23 cellular contexts compared by ENCODE assay signal in genomic region chr15:101596633-101597032, GRCh38. TPM values are rescaled to one million over a fixed set of nuclear protein-coding genes. Genes with fewer than 3 reads are reported as not detected.
A peak's percentile ranks its signal among the peaks of the same experiment; 100 is the strongest.
DNase-seq lines count a peak whose midpoint lies in the region; ATAC-seq, FAIRE-seq and TF ChIP-seq lines count a peak whose summit lies in the region.
"Had no signal": no experiment of that assay in that cellular context is flagged by ENCODE, and none has a peak within 500 bp of the region (broad histone marks: within the 10 kb centered on the region; RNA-seq: fewer than 3 reads in every experiment).

No MANE protein-coding gene starts in this region.

- H3K79me2 ChIP-seq in K562 (ENCODE audit: control insufficient read depth, insufficient read depth, low read length) = no peaks in the 10 kb centered on the region

- no peak overlapping the region for H3K4me2 ChIP-seq in A549
- H3K4me2 ChIP-seq in K562 (ENCODE audit: insufficient read depth, low read length) = no peak overlapping the region
- H3K4me2 ChIP-seq: BLaER1 treated with 17β-estradiol and CSF1 and Interleukin-3, amounts not matched to agents 10 nM and 100 nM had no signal

- H3K4me1 ChIP-seq in A549 (no peaks in the 10 kb centered on the region), Caco-2 (peaks cover 9% of the 10 kb centered on the region), K562 (replicated peaks in 1 of 2; ENCODE audit: control insufficient read depth in 2 of 2, insufficient read depth in 2 of 2, low read length in 2 of 2) (no peaks in the 10 kb centered on the region)
- H3K4me1 ChIP-seq: BLaER1 treated with 17β-estradiol and CSF1 and Interleukin-3, amounts not matched to agents 10 nM and 100 nM had no signal

- no peak overlapping the region for H3K9ac ChIP-seq in K562 (ENCODE audit: insufficient read depth in 1 of 2, low read depth in 2 of 2, low read length in 2 of 2)
- H3K9ac ChIP-seq: BLaER1 treated with 17β-estradiol and CSF1 and Interleukin-3, amounts not matched to agents 10 nM and 100 nM had no signal

- POLR2A ChIA-PET in A549 (lab: Yijun Ruan, JAX) = no interaction called here
- POLR2A ChIA-PET in Caco-2 (lab: Charles Lee) = no interaction called here
- POLR2A ChIA-PET in K562 (lab: Yijun Ruan, JAX) = no interaction called here

- FAIRE-seq in A549 (lab: Jason Lieb, UNC) (peak; percentile 18), K562 (lab: Jason Lieb, UNC) (no peak)
- FAIRE-seq: A204.1, GM12878, GM12892, GM18507 had no signal

- peak overlapping the region; percentile 72 for H3K27ac Mint-ChIP-seq in Caco-2 (ENCODE audit: unreplicated experiment)
- H3K27ac Mint-ChIP-seq in activated T-helper 17 cell treated with anti-CD3 and anti-CD28 coated beads, Interleukin-2, amount 50 U/mL, for 72 hours = no peak overlapping the region
- H3K27ac Mint-ChIP-seq: B cell; CD4-positive, alpha-beta T cell; CD8-positive, alpha-beta T cell had no signal

- TF ChIP-seq CTCF in A549 (IDR thresholded peaks at IDR 0.05) (no peak), Caco-2 (IDR thresholded peaks at IDR 0.05; ENCODE audit: insufficient read depth in 1 of 2, low read depth in 1 of 2, low read length in 1 of 2, severe bottlenecking in 1 of 2, unreplicated experiment in 1 of 2) (no peak), K562 (IDR thresholded peaks at IDR 0.05 in 2 of 3, conservative IDR thresholded peaks at IDR 0.05 in 1 of 3; ENCODE audit: insufficient read depth in 2 of 3, low read depth in 1 of 3, low read length in 3 of 3) (no peak)

- H3K9me3 ChIP-seq in A549 (peaks cover 22% of the 10 kb centered on the region; the same call in 1 of the 3 replicates), Caco-2 (peaks cover 9% of the 10 kb centered on the region; the same call in 1 of the 2 replicates), K562 (replicated peaks; ENCODE audit: control insufficient read depth, insufficient read depth, low read depth, low read length) (no peaks in the 10 kb centered on the region)

- no peak overlapping the region for H2AFZ ChIP-seq in K562 (ENCODE audit: low read depth, low read length)

- CTCF ChIA-PET in A549 (lab: Yijun Ruan, JAX) (interaction anchor here (0.8 to 1.4 kb wide), 2 partner anchors 9 to 371 kb away, joined by 3 read pairs; no protein-coding TSS in a partner anchor), Caco-2 (lab: Charles Lee) (no interaction called here), K562 (lab: Yijun Ruan, JAX; ENCODE audit: low intra/inter-chr PET ratio) (no interaction called here)

- H3K27me3 ChIP-seq in Caco-2 (replicated peaks; ENCODE audit: control insufficient read depth, insufficient read depth, low read length) (no peaks in the 10 kb centered on the region), K562 (ENCODE audit: control insufficient read depth in 2 of 2, insufficient read depth in 2 of 2, low read length in 2 of 2) (peaks cover 5 to 7% of the 10 kb centered on the region in 2 experiments)
- H3K27me3 ChIP-seq: BLaER1 treated with 17β-estradiol and CSF1 and Interleukin-3, amounts not matched to agents 10 nM and 100 nM had no signal

- no peak for TF ChIP-seq POLR2A in A549 (IDR thresholded peaks at IDR 0.05; ENCODE audit: low read length)
- no peak for TF ChIP-seq POLR2A in K562 (conservative IDR thresholded peaks at IDR 0.05)

- ATAC-seq in A549 = no peak
- ATAC-seq in K562 = no peak
- no peak for ATAC-seq in activated T-helper 17 cell treated with anti-CD3 and anti-CD28 coated beads, Interleukin-2, amount 50 U/mL, for 72 hours (replicated peaks)
- ATAC-seq: CD8-positive, alpha-beta T cell; GM12878 had no signal

- in situ Hi-C loops in K562 (cut with MboI) = no loop called here

- H3K4me3 Mint-ChIP-seq in Caco-2 (ENCODE audit: unreplicated experiment) = no peak overlapping the region
- no peak overlapping the region for H3K4me3 Mint-ChIP-seq in activated T-helper 17 cell treated with anti-CD3 and anti-CD28 coated beads, Interleukin-2, amount 50 U/mL, for 72 hours
- H3K4me3 Mint-ChIP-seq: B cell; CD4-positive, alpha-beta T cell; CD8-positive, alpha-beta T cell had no signal

- no peak overlapping the region for H3K4me3 ChIP-seq in A549
- no peak overlapping the region for H3K4me3 ChIP-seq in Caco-2 (ENCODE audit: low read depth, low read length)
- no peak overlapping the region for H3K4me3 ChIP-seq in K562
- H3K4me3 ChIP-seq: BLaER1 treated with 17β-estradiol and CSF1 and Interleukin-3, amounts not matched to agents 10 nM and 100 nM; GM12878 had no signal

- H3K36me3 Mint-ChIP-seq in Caco-2 (ENCODE audit: insufficient read depth, unreplicated experiment) = no peaks in the 10 kb centered on the region
- no peaks in the 10 kb centered on the region for H3K36me3 Mint-ChIP-seq in activated T-helper 17 cell treated with anti-CD3 and anti-CD28 coated beads, Interleukin-2, amount 50 U/mL, for 72 hours (ENCODE audit: low read depth)
- H3K36me3 Mint-ChIP-seq: CD8-positive, alpha-beta T cell had no signal

- DNase-seq in A549 (ENCODE audit: low read depth in 1 of 2, low spot score in 1 of 2) (no peak), Caco-2 (no peak), K562 (ENCODE audit: extremely low read depth in 1 of 4, low spot score in 3 of 4) (no peak)
- no peak for DNase-seq in activated CD4-positive, CD25-positive, alpha-beta regulatory T cell treated with anti-CD3 and anti-CD28 coated beads, Interleukin-2, amount 50 U/mL, for 72 hours
- DNase-seq: 8988T; AML-193; CD4-positive, alpha-beta T cell; CD8-positive, alpha-beta T cell; DMS 273 treated with DMSO at 0.1 percent for 48 hours; DMS153; DMS53; DMS79; DND-41; EL; GDM1 had no signal

- H3K27ac ChIP-seq in A549 (no peak overlapping the region), K562 (ENCODE audit: extremely low read depth, low read depth, low read length) (no peak overlapping the region)
- H3K27ac ChIP-seq: BLaER1 treated with 17β-estradiol and CSF1 and Interleukin-3, amounts not matched to agents 10 nM and 100 nM; C4-2B had no signal

- peaks cover 6% of the 10 kb centered on the region for H3K4me1 Mint-ChIP-seq in Caco-2 (ENCODE audit: low read depth, unreplicated experiment)
- H3K4me1 Mint-ChIP-seq in activated T-helper 17 cell treated with anti-CD3 and anti-CD28 coated beads, Interleukin-2, amount 50 U/mL, for 72 hours = no peaks in the 10 kb centered on the region
- H3K4me1 Mint-ChIP-seq: B cell had no signal

- no peaks in the 10 kb centered on the region for H3K36me3 ChIP-seq in Caco-2 (ENCODE audit: control insufficient read depth, insufficient read depth, low read length)
- H3K36me3 ChIP-seq in K562 (ENCODE audit: control insufficient read depth, insufficient read depth, low read length) = no peaks in the 10 kb centered on the region
- H3K36me3 ChIP-seq: BLaER1 treated with 17β-estradiol and CSF1 and Interleukin-3, amounts not matched to agents 10 nM and 100 nM had no signal

- TF ChIP-seq RAD21 in A549 (conservative IDR thresholded peaks at IDR 0.05 in 1 of 2, IDR thresholded peaks at IDR 0.05 in 1 of 2) (no peak), K562 (CRISPR knock-in tag; conservative IDR thresholded peaks at IDR 0.05 in 1 of 2, IDR thresholded peaks at IDR 0.05 in 1 of 2) (no peak)

- TF ChIP-seq EP300 in A549 (IDR thresholded peaks at IDR 0.05) = no peak
- no peak for TF ChIP-seq EP300 in K562 (IDR thresholded peaks at IDR 0.05; ENCODE audit: low read length)

- H4K20me1 ChIP-seq in K562 (replicated peaks; ENCODE audit: control insufficient read depth, insufficient read depth, low read length) = no peaks in the 10 kb centered on the region
- H4K20me1 ChIP-seq: BLaER1 treated with 17β-estradiol and CSF1 and Interleukin-3, amounts not matched to agents 10 nM and 100 nM had no signal

- H3K9me1 ChIP-seq in K562 (ENCODE audit: control insufficient read depth, insufficient read depth, low read length) = no peaks in the 10 kb centered on the region

- intact Hi-C loops in Caco-2 (cut with micrococcal nuclease; ENCODE audit: unreplicated experiment) (no loop called here), K562 (cut with micrococcal nuclease) (no loop called here)

- BruUV-seq in Caco-2 (replicated peaks; lab: Mats Ljungman, UMichigan) (no TSS peak), K562 (replicated peaks; lab: Mats Ljungman, UMichigan) (no TSS peak)

- WGBS in A549 (ENCODE audit: missing lambda C conversion rate) = 40% methylated on average over 1 of the region's 1 CpG
- WGBS in K562 (ENCODE audit: insufficient coverage, low coverage, missing lambda C conversion rate) = 6% methylated on average over 1 of the region's 1 CpG

- H3K9me3 Mint-ChIP-seq in Caco-2 (ENCODE audit: unreplicated experiment) = peaks cover 35% of the 10 kb centered on the region
- peaks cover 22% of the 10 kb centered on the region for H3K9me3 Mint-ChIP-seq in activated T-helper 17 cell treated with anti-CD3 and anti-CD28 coated beads, Interleukin-2, amount 50 U/mL, for 72 hours

- H3K27me3 Mint-ChIP-seq in Caco-2 (ENCODE audit: insufficient read depth, unreplicated experiment) = peaks cover 6% of the 10 kb centered on the region
- H3K27me3 Mint-ChIP-seq in activated T-helper 17 cell treated with anti-CD3 and anti-CD28 coated beads, Interleukin-2, amount 50 U/mL, for 72 hours = peaks cover 56% of the 10 kb centered on the region

RNA-seq across cellular contexts. Expression of gene TM2D3, which starts 55.5 kb away (rescaled TPM):
- polyA plus RNA-seq in A549 (2011; rRNA removed) (76.6 TPM in 2 replicates), A549 (2017; fragmentation: RNase III; extraction: RNeasy Plus Mini Kit Qiagen cat#74134 plus additional on column Dnase treatment) (37.5 to 40.6 TPM (median 39.6 TPM) in 3 replicates), K562 (2011; rRNA removed) (59.5 and 61.0 TPM in 2 replicates), K562 (2014; fragmentation: Illumina TruSeq; extraction: Trizol) (25.3 and 26.8 TPM in 2 replicates), K562 (2014; fragmentation: Nextera tagmentation; extraction: Ambion mirVana) (10 to 100 TPM; 59.2 to 67.9 TPM), K562 (2014; rRNA removed) (27.9 and 28.2 TPM in 2 replicates)
- polyA plus RNA-seq in A549 (2012; cell fraction: cytosol; rRNA removed) = 43.2 and 45.1 TPM in 2 replicates
- polyA plus RNA-seq in A549 (2012; cell fraction: nucleus; rRNA removed) = 44.9 and 58.5 TPM in 2 replicates
- 54.6 and 60.5 TPM in 2 replicates for polyA minus RNA-seq in A549 (2011; rRNA and poly(A)+ RNA removed)
- total RNA-seq in Caco-2 (2022) (34.7 and 39.2 TPM in 2 replicates), K562 (2014; rRNA removed) (16.5 and 23.5 TPM in 2 replicates), K562 (2014; rRNA removed; fragmentation: Illumina TruSeq; extraction: Trizol) (31.3 and 32.4 TPM in 2 replicates), K562 (2015; rRNA removed; fragmentation: Illumina TruSeq; extraction: Trizol) (34.1 and 34.9 TPM in 2 replicates), K562 (2021) (27.4 and 28.9 TPM in 2 replicates)
- 75.4 and 111 TPM in 2 replicates for total RNA-seq in K562 (2011; cell fraction: chromatin; rRNA removed; ENCODE audit: low replicate concordance)
- 93.2 and 100 TPM in 2 replicates for total RNA-seq in K562 (2011; cell fraction: nucleolus; rRNA removed)
- total RNA-seq in K562 (2011; cell fraction: nucleoplasm; rRNA removed) = 121 and 152 TPM in 2 replicates
- polyA plus RNA-seq in K562 (2011; cell fraction: cytosol; rRNA removed) = 33.6 and 42.8 TPM in 2 replicates
- 58.3 and 77.8 TPM in 2 replicates for polyA plus RNA-seq in K562 (2011; cell fraction: nucleus; rRNA removed)
- polyA plus RNA-seq in K562 (2012) = 22.2 and 31.4 TPM in 2 replicates
- 50.4 and 52.1 TPM in 2 replicates for polyA minus RNA-seq in K562 (2011; rRNA and poly(A)+ RNA removed)
- 20.9 and 28.2 TPM in 2 replicates for polyA minus RNA-seq in K562 (2011; cell fraction: cytosol; rRNA and poly(A)+ RNA removed)
- 67.7 and 82.9 TPM in 2 replicates for polyA minus RNA-seq in K562 (2011; cell fraction: nucleus; rRNA and poly(A)+ RNA removed)
- 10 to 100 TPM; 42.6 to 45.6 TPM for total RNA-seq in activated T-helper 17 cell treated with anti-CD3 and anti-CD28 coated beads, Interleukin-2, amount 50 U/mL, for 72 hours
